ENCODE assay signal across 26 cellular contexts in the genomic region with DNA sequence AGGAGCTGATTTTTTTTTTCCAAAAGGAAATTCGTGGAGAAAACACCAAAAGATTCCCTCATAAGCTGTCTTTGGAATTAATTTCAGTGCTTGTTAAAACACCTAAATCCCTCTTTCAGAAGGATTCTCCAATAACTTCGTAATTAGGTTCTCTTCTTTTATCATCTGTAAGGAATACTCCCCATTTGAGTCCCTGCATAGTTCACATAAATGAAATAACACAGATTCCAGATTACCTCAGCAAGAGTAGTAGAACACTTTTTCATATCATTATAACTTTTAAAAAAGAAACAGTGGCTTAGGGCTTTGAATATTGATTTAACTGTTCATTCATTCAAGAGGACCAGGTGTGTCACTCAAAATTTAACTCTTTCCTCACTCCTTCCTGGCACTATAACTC. TPM values are rescaled to one million over a fixed set of nuclear protein-coding genes. Genes with fewer than 3 reads are reported as not detected.
A peak's percentile ranks its signal among the peaks of the same experiment; 100 is the strongest.
DNase-seq lines count a peak whose midpoint lies in the region; ATAC-seq, FAIRE-seq and TF ChIP-seq lines count a peak whose summit lies in the region.
"Had no signal": no experiment of that assay in that cellular context is flagged by ENCODE, and none has a peak within 500 bp of the region (broad histone marks: within the 10 kb centered on the region; RNA-seq: fewer than 3 reads in every experiment).

No MANE protein-coding gene starts in this region.

- in situ Hi-C loops in HepG2 (cut with HindIII; ENCODE audit: extremely low pct_ligation_motif_present, low pct_unique_long_range_greater_than_20kb) = no loop called here

- POLR2A ChIA-PET in HepG2 (lab: Yijun Ruan, JAX) = no interaction called here

- TF ChIP-seq RAD21 in HepG2 (CRISPR knock-in tag; IDR thresholded peaks at IDR 0.05) = no peak

- TF ChIP-seq POLR2A in testis (IDR thresholded peaks at IDR 0.05) (no peak), HepG2 (IDR thresholded peaks at IDR 0.05; ENCODE audit: insufficient read depth in 1 of 2, low read depth in 2 of 2, low read length in 2 of 2) (no peak)

- H3K4me1 ChIP-seq in testis = peaks cover 33% of the 10 kb centered on the region
- no peaks in the 10 kb centered on the region for H3K4me1 ChIP-seq in HepG2 (ENCODE audit: insufficient read depth, low read length)
- H3K4me1 ChIP-seq: SJSA1 had no signal

- FAIRE-seq in HepG2 (lab: Jason Lieb, UNC) = no peak

- H4K20me1 ChIP-seq in HepG2 (ENCODE audit: insufficient read depth, low read length) = no peaks in the 10 kb centered on the region

- DNase-seq in HS-27A (ENCODE audit: low read depth) = peak; percentile 19
- DNase-seq in choroid plexus epithelial cell (ENCODE audit: low read depth) = peak; percentile 55
- peak; percentile 47 for DNase-seq in myocyte (ENCODE audit: low read depth)
- DNase-seq in testis = no peak
- DNase-seq in NCI-H345 treated with DMSO at 0.1 percent for 48 hours (lab: John Stamatoyannopoulos, UW; ENCODE audit: unreplicated experiment) = no peak
- DNase-seq in HepG2 (ENCODE audit: low spot score) = no peak
- no peak for DNase-seq in NCI-H2081 treated with DMSO at 0.1 percent for 48 hours (lab: John Stamatoyannopoulos, UW)
- DNase-seq: activated CD4-positive, CD25-positive, alpha-beta regulatory T cell; activated naive CD4-positive, alpha-beta T cell treated with anti-CD3 and anti-CD28 coated beads, Interleukin-2, amount 50 U/mL, for 16 hours; CD8-positive, alpha-beta T cell; DMS 273 treated with DMSO at 0.1 percent for 48 hours; esophagus squamous epithelium; gastrocnemius medialis; H9; midbrain; NCI-H1092; NCI-H187 treated with DMSO at 0.1 percent for 48 hours; NCI-H2227 treated with DMSO at 0.1 percent for 48 hours; NCI-H748 treated with DMSO at 0.1 percent for 48 hours; stimulated activated CD4-positive, alpha-beta T cell treated with anti-CD3 and anti-CD28 coated beads, Interleukin-15, amount 100 ng/mL, for 24 hours; stimulated activated naive CD4-positive, alpha-beta T cell; T-helper 1 cell had no signal

- 25 to 44% methylated on average over 2 of the region's 2 CpGs for WGBS in testis, 2 donors
- WGBS in HepG2 (ENCODE audit: low lambda C conversion rate) = 0% methylated on average over 2 of the region's 2 CpGs

- no peaks in the 10 kb centered on the region for H3K79me2 ChIP-seq in HepG2 (ENCODE audit: insufficient read depth, low read length)

- no peak overlapping the region for H3K4me2 ChIP-seq in HepG2 (ENCODE audit: low read depth, low read length)

- no peak for TF ChIP-seq EP300 in HepG2 (IDR thresholded peaks at IDR 0.05; ENCODE audit: low read depth in 2 of 2, low read length in 2 of 2)
- TF ChIP-seq EP300 in HepG2 (CRISPR knock-in tag; IDR thresholded peaks at IDR 0.05; ENCODE audit: borderline replicate concordance) = no peak

- intact Hi-C loops in testis (cut with DNase I; ENCODE audit: low total_unique reads) (no loop called here), HepG2 (cut with micrococcal nuclease; ENCODE audit: unreplicated experiment) (no loop called here)

- H3K27ac ChIP-seq in testis (peak overlapping the region; percentile 67 to 72), HepG2 (ENCODE audit: extremely low read length, insufficient read depth, low read length) (no peak overlapping the region)
- H3K27ac ChIP-seq: gastrocnemius medialis, SJSA1, suprapubic skin had no signal

- no peak for TF ChIP-seq CTCF in choroid plexus epithelial cell (conservative IDR thresholded peaks at IDR 0.05; ENCODE audit: low read depth, low read length)
- no peak for TF ChIP-seq CTCF in testis (IDR thresholded peaks at IDR 0.05)
- TF ChIP-seq CTCF in HepG2 (CRISPR knock-in tag; IDR thresholded peaks at IDR 0.05) = no peak

- no TSS peak for BruUV-seq in HepG2 (replicated peaks; lab: Mats Ljungman, UMichigan)

- H3K4me3 ChIP-seq in choroid plexus epithelial cell (ENCODE audit: low read depth, low read length) (no peak overlapping the region), testis (no peak overlapping the region), HepG2 (replicated peaks in 1 of 3; ENCODE audit: insufficient read depth in 1 of 3, low read depth in 2 of 3, low read length in 3 of 3) (no peak overlapping the region)
- H3K4me3 ChIP-seq: esophagus squamous epithelium, gastrocnemius medialis, SJSA1, suprapubic skin had no signal

- H3K9ac ChIP-seq in HepG2 (ENCODE audit: insufficient read depth, low read depth, low read length) = no peak overlapping the region

- H2AFZ ChIP-seq in HepG2 (ENCODE audit: low read length) = no peak overlapping the region

- CTCF ChIA-PET in HepG2 (lab: Yijun Ruan, JAX; ENCODE audit: low intra/inter-chr PET ratio, low total read pairs) = no interaction called here

- H3K36me3 ChIP-seq in testis (ENCODE audit: low read depth, missing control alignments) (no peaks in the 10 kb centered on the region), HepG2 (replicated peaks in 1 of 2; ENCODE audit: control insufficient read depth in 1 of 2, insufficient read depth in 2 of 2, low read length in 2 of 2) (no peaks in the 10 kb centered on the region)
- H3K36me3 ChIP-seq: esophagus squamous epithelium, gastrocnemius medialis, SJSA1, suprapubic skin had no signal

- H3K27me3 ChIP-seq in testis (no peaks in the 10 kb centered on the region), HepG2 (ENCODE audit: control insufficient read depth in 1 of 2, insufficient read depth in 2 of 2, low read length in 2 of 2) (0 out of 5 replicates have a peak, but pooled peaks cover 0 to 1% of the 10 kb centered on the region in 2 experiments)
- H3K27me3 ChIP-seq: esophagus squamous epithelium, gastrocnemius medialis, SJSA1, suprapubic skin had no signal

- H3K9me3 ChIP-seq in testis (no peaks in the 10 kb centered on the region), HepG2 (ENCODE audit: low read length) (no peaks in the 10 kb centered on the region)
- H3K9me3 ChIP-seq: esophagus squamous epithelium, gastrocnemius medialis, SJSA1, suprapubic skin had no signal

- no peak for ATAC-seq in HepG2
- ATAC-seq: CD8-positive, alpha-beta T cell; gastrocnemius medialis; left lobe of liver; sciatic nerve had no signal

TF ChIP-seq in HepG2, 621 proteins besides CTCF, POLR2A, EP300 and RAD21 (continues in another document):
- no peak for TF ChIP-seq ZNF672 (CRISPR knock-in tag; IDR thresholded peaks at IDR 0.05)
- no peak for TF ChIP-seq HNRNPH1 (optimal IDR thresholded peaks at IDR 0.05; ENCODE audit: low read depth, low read length)
- TF ChIP-seq ZSCAN12 (CRISPR knock-in tag; IDR thresholded peaks at IDR 0.05) = no peak
- no peak for TF ChIP-seq FOXC1 (CRISPR knock-in tag; IDR thresholded peaks at IDR 0.05; ENCODE audit: borderline replicate concordance)
- no peak for TF ChIP-seq HMG20A (CRISPR knock-in tag; IDR thresholded peaks at IDR 0.05; ENCODE audit: borderline replicate concordance)
- TF ChIP-seq, protein P1, sequence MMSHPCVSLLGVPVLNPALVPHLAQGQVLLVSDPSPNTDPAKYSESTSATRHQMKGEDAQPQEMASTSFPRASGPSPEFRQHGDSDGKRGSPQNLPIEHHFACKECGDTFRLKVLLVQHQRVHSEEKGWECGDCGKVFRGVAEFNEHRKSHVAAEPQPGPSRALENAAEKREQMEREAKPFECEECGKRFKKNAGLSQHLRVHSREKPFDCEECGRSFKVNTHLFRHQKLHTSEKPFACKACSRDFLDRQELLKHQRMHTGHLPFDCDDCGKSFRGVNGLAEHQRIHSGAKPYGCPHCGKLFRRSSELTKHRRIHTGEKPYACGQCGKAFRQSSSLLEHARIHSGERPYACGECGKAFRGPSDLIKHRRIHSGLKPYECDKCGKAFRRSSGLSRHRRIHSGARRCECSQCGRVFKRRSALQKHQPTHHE (CRISPR knock-in tag; IDR thresholded peaks at IDR 0.05; ENCODE audit: borderline replicate concordance) = no peak
- TF ChIP-seq ZNF441 (CRISPR knock-in tag; IDR thresholded peaks at IDR 0.05; ENCODE audit: borderline replicate concordance) = no peak
- no peak for TF ChIP-seq ZNF768 (CRISPR knock-in tag; IDR thresholded peaks at IDR 0.05)
- TF ChIP-seq, protein P2, sequence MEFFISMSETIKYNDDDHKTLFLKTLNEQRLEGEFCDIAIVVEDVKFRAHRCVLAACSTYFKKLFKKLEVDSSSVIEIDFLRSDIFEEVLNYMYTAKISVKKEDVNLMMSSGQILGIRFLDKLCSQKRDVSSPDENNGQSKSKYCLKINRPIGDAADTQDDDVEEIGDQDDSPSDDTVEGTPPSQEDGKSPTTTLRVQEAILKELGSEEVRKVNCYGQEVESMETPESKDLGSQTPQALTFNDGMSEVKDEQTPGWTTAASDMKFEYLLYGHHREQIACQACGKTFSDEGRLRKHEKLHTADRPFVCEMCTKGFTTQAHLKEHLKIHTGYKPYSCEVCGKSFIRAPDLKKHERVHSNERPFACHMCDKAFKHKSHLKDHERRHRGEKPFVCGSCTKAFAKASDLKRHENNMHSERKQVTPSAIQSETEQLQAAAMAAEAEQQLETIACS (CRISPR knock-in tag; IDR thresholded peaks at IDR 0.05) = no peak

RNA-seq across cellular contexts. Expression of a gene that starts 55.5 kb away (rescaled TPM):
- total RNA-seq in myocyte (14.7 and 17.8 TPM in 2 replicates), testis (10 to 100 TPM; 45.5 to 76.8 TPM), HepG2 (2016; rRNA removed; fragmentation: Illumina TruSeq; extraction: Trizol) (not detected in 2 replicates)
- 6.2 TPM for polyA plus RNA-seq in myocyte (2012)
- polyA plus RNA-seq in testis (ENCODE audit: insufficient read depth, low read depth, low replicate concordance) (161 TPM), HepG2 (2011; rRNA removed) (not detected in 2 replicates)
- not detected in 2 replicates for total RNA-seq in HepG2 (2016; cell fraction: cytosol; rRNA removed; fragmentation: Illumina TruSeq; extraction: Trizol; ENCODE audit: low read depth)
- total RNA-seq in HepG2 (2016; cell fraction: insoluble cytoplasmic fraction; rRNA removed; fragmentation: Illumina TruSeq; extraction: Trizol) = 0.21 TPM in 1 of 2 replicates, not detected in the other
- total RNA-seq in HepG2 (2016; cell fraction: membrane; rRNA removed; fragmentation: Illumina TruSeq; extraction: Trizol) = not detected in 2 replicates
- not detected in 2 replicates for total RNA-seq in HepG2 (2016; cell fraction: nucleus; rRNA removed; fragmentation: Illumina TruSeq; extraction: Trizol)
- not detected in 2 replicates for polyA plus RNA-seq in HepG2 (2011; cell fraction: cytosol; rRNA removed)
- not detected in 2 replicates for polyA plus RNA-seq in HepG2 (2011; cell fraction: nucleus; rRNA removed)
- not detected in 2 replicates for polyA plus RNA-seq in HepG2 (2012)
- polyA plus RNA-seq in HepG2 (2016; cell fraction: cytosol; fragmentation: Illumina TruSeq; extraction: Trizol; ENCODE audit: low read depth) = not detected in 2 replicates
- not detected in 2 replicates for polyA plus RNA-seq in HepG2 (2016; cell fraction: insoluble cytoplasmic fraction; fragmentation: Illumina TruSeq; extraction: Trizol; ENCODE audit: low read depth)
- not detected in 2 replicates for polyA plus RNA-seq in HepG2 (2016; cell fraction: membrane; fragmentation: Illumina TruSeq; extraction: Trizol; ENCODE audit: low read depth)
- not detected in 2 replicates for polyA plus RNA-seq in HepG2 (2016; cell fraction: nucleus; fragmentation: Illumina TruSeq; extraction: Trizol; ENCODE audit: insufficient read depth, low read depth)
- 1.3 TPM in 1 of 2 replicates, not detected in the other for polyA minus RNA-seq in HepG2 (2011; rRNA and poly(A)+ RNA removed; ENCODE audit: low replicate concordance)
- not detected in 2 replicates for polyA minus RNA-seq in HepG2 (2011; cell fraction: cytosol; rRNA and poly(A)+ RNA removed)
- not detected in 2 replicates for polyA minus RNA-seq in HepG2 (2011; cell fraction: nucleus; rRNA and poly(A)+ RNA removed)
- total RNA-seq: CD8-positive, alpha-beta T cell had no signal

Comparison
In these comparisons a context has a peak if more than half of its experiments do, and no peak if none do; other contexts are left out.
1. DNase-seq: peak in HS-27A (single experiment), choroid plexus epithelial cell (single experiment) and myocyte (single experiment); none in testis (single experiment), NCI-H345 treated with DMSO at 0.1 percent for 48 hours (single experiment), HepG2 (single experiment) and NCI-H2081 treated with DMSO at 0.1 percent for 48 hours (single experiment).
2. RNA of a gene that starts 55.5 kb away (total RNA-seq): 45.5 to 76.8 TPM in testis and 14.7 to 17.8 TPM in myocyte; 0.21 TPM in HepG2; every median in the first group is over 10 times any median in the second.